ENCODE assay signal across 22 cellular contexts in the genomic region with DNA sequence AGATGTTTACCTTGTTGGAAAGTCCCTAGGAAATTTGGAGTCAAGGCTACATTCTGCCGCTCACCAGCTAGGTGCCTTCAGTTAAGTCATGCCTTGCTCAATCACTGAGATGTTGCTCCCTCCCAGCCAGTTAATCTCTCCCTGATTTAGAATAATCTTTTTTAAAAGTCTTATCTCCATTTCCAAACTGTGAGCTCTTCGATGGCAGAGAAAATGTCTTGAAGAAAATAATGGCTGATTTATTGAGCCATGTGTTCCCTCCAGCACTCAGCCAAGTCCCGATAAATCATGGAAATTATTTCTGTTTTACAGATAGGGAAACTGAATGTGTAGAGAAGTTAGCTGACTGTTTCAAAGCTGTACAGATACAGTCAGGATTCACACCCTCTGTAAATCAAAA.
DNase-seq lines count a peak whose midpoint lies in the region; ATAC-seq and TF ChIP-seq lines count a peak whose summit lies in the region.
"Had no signal": no experiment of that assay in that cellular context is flagged by ENCODE, and none has a peak within 500 bp of the region (broad histone marks: within the 10 kb centered on the region; RNA-seq: fewer than 3 reads in every experiment).

No MANE protein-coding gene starts in this region.

- DNase-seq in GM12865 (ENCODE audit: low read depth), result peak; percentile 29
- DNase-seq in SK-N-DZ (ENCODE audit: low spot score), result peak; percentile 21
- DNase-seq in fibroblast of villous mesenchyme (ENCODE audit: low read depth), result peak; percentile 59
- no peak for DNase-seq in omental fat pad (ENCODE audit: low spot score)
- DNase-seq in NK-92 (lab: John Stamatoyannopoulos, UW; ENCODE audit: unreplicated experiment), result no peak
- DNase-seq in SW480 (ENCODE audit: low spot score), result no peak
- DNase-seq in activated CD4-positive, alpha-beta T cell treated with anti-CD3 and anti-CD28 coated beads, Interleukin-2, amount 10 ng/mL, durations not matched to agents 24 days and 14 days, result no peak
- DNase-seq: CD4-positive, CD25-positive, alpha-beta regulatory T cell; DMS79; KG1; NCI-H1105; NCI-H146; NCI-H2029; NCI-H2227 treated with DMSO at 0.1 percent for 48 hours; NCI-H510A; NCI-H748 treated with DMSO at 0.1 percent for 48 hours; OCI-M1 had no signal

- ATAC-seq in omental fat pad (ENCODE audit: low FRiP score) (peak; percentile 59), HG02571 (IDR thresholded peaks at IDR 0.05; ENCODE audit: unreplicated experiment) (no peak)
- ATAC-seq: A549, GM23338 had no signal

- no peak overlapping the region for H3K4me3 Mint-ChIP-seq in activated CD4-positive, alpha-beta T cell treated with anti-CD3 and anti-CD28 coated beads, Interleukin-2, amount 10 ng/mL, durations not matched to agents 24 days and 14 days
- H3K4me3 Mint-ChIP-seq: CD4-positive, CD25-positive, alpha-beta regulatory T cell; GM23338 had no signal

- H3K36me3 Mint-ChIP-seq in activated CD4-positive, alpha-beta T cell treated with anti-CD3 and anti-CD28 coated beads, Interleukin-2, amount 10 ng/mL, durations not matched to agents 24 days and 14 days (ENCODE audit: low read depth), result no peaks in the 10 kb centered on the region
- H3K36me3 Mint-ChIP-seq: CD4-positive, CD25-positive, alpha-beta regulatory T cell had no signal

- intact Hi-C loops in activated CD4-positive, alpha-beta T cell treated with anti-CD3 and anti-CD28 coated beads, Interleukin-2, amount 10 ng/mL, durations not matched to agents 24 days and 14 days (cut with micrococcal nuclease), result no loop called here

- no peaks in the 10 kb centered on the region for H3K27me3 Mint-ChIP-seq in activated CD4-positive, alpha-beta T cell treated with anti-CD3 and anti-CD28 coated beads, Interleukin-2, amount 10 ng/mL, durations not matched to agents 24 days and 14 days
- H3K27me3 Mint-ChIP-seq: CD4-positive, CD25-positive, alpha-beta regulatory T cell had no signal

- no peak for TF ChIP-seq CTCF in GM12865 (IDR thresholded peaks at IDR 0.05; ENCODE audit: insufficient read depth, low read depth, low read length, missing control alignments)
- TF ChIP-seq CTCF in fibroblast of villous mesenchyme (IDR thresholded peaks at IDR 0.05; ENCODE audit: insufficient read depth, low read depth, low read length), result no peak
- TF ChIP-seq CTCF in omental fat pad (IDR thresholded peaks at IDR 0.05), result no peak

- H3K4me1 Mint-ChIP-seq in activated CD4-positive, alpha-beta T cell treated with anti-CD3 and anti-CD28 coated beads, Interleukin-2, amount 10 ng/mL, durations not matched to agents 24 days and 14 days, result no peaks in the 10 kb centered on the region
- H3K4me1 Mint-ChIP-seq: CD4-positive, CD25-positive, alpha-beta regulatory T cell had no signal

- H3K4me3 ChIP-seq in GM12865 (ENCODE audit: low read depth, low read length) (no peak overlapping the region), fibroblast of villous mesenchyme (ENCODE audit: low read depth, low read length) (no peak overlapping the region)
- H3K4me3 ChIP-seq: A549, GM23338, HAP-1, SJSA1 had no signal

- no peak overlapping the region for H3K27ac Mint-ChIP-seq in activated CD4-positive, alpha-beta T cell treated with anti-CD3 and anti-CD28 coated beads, Interleukin-2, amount 10 ng/mL, durations not matched to agents 24 days and 14 days
- H3K27ac Mint-ChIP-seq: CD4-positive, CD25-positive, alpha-beta regulatory T cell; GM23338 had no signal

- H3K9me3 Mint-ChIP-seq in activated CD4-positive, alpha-beta T cell treated with anti-CD3 and anti-CD28 coated beads, Interleukin-2, amount 10 ng/mL, durations not matched to agents 24 days and 14 days, result no peaks in the 10 kb centered on the region
- H3K9me3 Mint-ChIP-seq: GM23338 had no signal

Comparison
In these comparisons a context has a peak if more than half of its experiments do, and no peak if none do; other contexts are left out.
1. DNase-seq: peak in GM12865 (single experiment), SK-N-DZ (single experiment) and fibroblast of villous mesenchyme (single experiment); none in omental fat pad (single experiment), NK-92 (single experiment), SW480 (single experiment) and activated CD4-positive, alpha-beta T cell treated with anti-CD3 and anti-CD28 coated beads, Interleukin-2, amount 10 ng/mL, durations not matched to agents 24 days and 14 days (single experiment).